15 cellular contexts compared by ENCODE assay signal in genomic region chr5:133252133-133252480, GRCh38.
DNase-seq lines count a peak whose midpoint lies in the region; ATAC-seq, FAIRE-seq and TF ChIP-seq lines count a peak whose summit lies in the region.
"Had no signal": no experiment of that assay in that cellular context is flagged by ENCODE, and none has a peak within 500 bp of the region (broad histone marks: within the 10 kb centered on the region; RNA-seq: fewer than 3 reads in every experiment).

No MANE protein-coding gene starts in this region.

- POLR2A ChIA-PET in H1 (lab: Charles Lee; ENCODE audit: partially characterized antibody), result no interaction called here

- H3K9ac ChIP-seq in ES-I3 (ENCODE audit: low read depth, low read length) (peak overlapping the region; percentile 30), HUES64 (ENCODE audit: low read depth, low read length) (no peak overlapping the region), H1 (replicated peaks in 1 of 4; ENCODE audit: extremely low read depth in 1 of 4, low read depth in 3 of 4, low read length in 3 of 4) (no peak overlapping the region)

- CTCF ChIA-PET in H1 (lab: Charles Lee; ENCODE audit: partially characterized antibody), result interaction anchor here (0.9 to 8.7 kb wide), 3 partner anchors 20 to 137 kb away, joined by 3 to 150 read pairs (median 37); no protein-coding TSS in a partner anchor

- H3K4me1 ChIP-seq in ES-I3 (ENCODE audit: insufficient read depth, low read length) (peaks cover 3% of the 10 kb centered on the region; the same call in 1 of the 2 replicates), HUES64 (ENCODE audit: insufficient read depth, low read length) (no peaks in the 10 kb centered on the region), H1 (replicated peaks in 1 of 4; ENCODE audit: control insufficient read depth in 3 of 4, insufficient read depth in 4 of 4, low read length in 3 of 4) (peaks cover 0 to 4% (median 0%) of the 10 kb centered on the region in 4 experiments; a peak in 1 of 7 replicates)

- no peak overlapping the region for H2AK5ac ChIP-seq in H1 (ENCODE audit: low read depth, low read length)

- no peak for TF ChIP-seq RAD21 in H1 (IDR thresholded peaks at IDR 0.05 in 1 of 2, conservative IDR thresholded peaks at IDR 0.05 in 1 of 2; ENCODE audit: low read depth in 2 of 2, low read length in 2 of 2)

- H3K23ac ChIP-seq in H1 (ENCODE audit: insufficient read length), result no peak overlapping the region

- H3K23me2 ChIP-seq in H1 (ENCODE audit: low read depth, low read length), result no peaks in the 10 kb centered on the region

- WGBS in HUES64, result 58% methylated on average over 5 of the region's 6 CpGs
- 67% methylated on average over 6 of the region's 6 CpGs; no CpG with 5 or more reads in 1 of the 2 experiments for WGBS in H1 (ENCODE audit: extremely low coverage in 1 of 2, insufficient coverage in 1 of 2, insufficient read length in 1 of 2, insufficient replicate concordance in 2 of 2, low coverage in 1 of 2, low lambda C conversion rate in 2 of 2, missing lambda C conversion rate in 1 of 2), 2 experiments

- H2BK12ac ChIP-seq in H1 (ENCODE audit: low read depth, low read length), result no peak overlapping the region

- H3K14ac ChIP-seq in H1 (ENCODE audit: insufficient read length), result no peak overlapping the region

- H3K36me3 ChIP-seq in ES-I3 (ENCODE audit: insufficient read depth, low read length), result no peaks in the 10 kb centered on the region
- H3K36me3 ChIP-seq in HUES64 (ENCODE audit: insufficient read depth, low read length), result no peaks in the 10 kb centered on the region
- no peaks in the 10 kb centered on the region for H3K36me3 ChIP-seq in H1 (ENCODE audit: control insufficient read depth in 2 of 4, insufficient read depth in 4 of 4, low read length in 3 of 4)

- no peaks in the 10 kb centered on the region for H3K36me3 Mint-ChIP-seq in nephron progenitor cell (ENCODE audit: low read depth)
- H3K36me3 Mint-ChIP-seq: CD4-positive, alpha-beta memory T cell; T-cell had no signal

- no peak for TF ChIP-seq POLR2A in H1 (IDR thresholded peaks at IDR 0.05; ENCODE audit: control extremely low read depth in 1 of 2, low read depth in 2 of 2, low read length in 2 of 2)

- H3K27ac ChIP-seq in HUES64 (ENCODE audit: low read depth, low read length) (no peak overlapping the region), H1 (ENCODE audit: low read depth, low read length) (no peak overlapping the region)

- peaks cover 15% of the 10 kb centered on the region for H3K27me3 Mint-ChIP-seq in nephron progenitor cell (ENCODE audit: low read depth, poor library complexity)
- H3K27me3 Mint-ChIP-seq: CD4-positive, alpha-beta memory T cell; T-cell had no signal

- H4K5ac ChIP-seq in H1 (ENCODE audit: insufficient read length, low read depth, low read length), result no peak overlapping the region

- H3K18ac ChIP-seq in H1 (ENCODE audit: extremely low read depth, low read length), result no peak overlapping the region

- no peak for TF ChIP-seq EP300 in H1 (IDR thresholded peaks at IDR 0.05; ENCODE audit: borderline replicate concordance in 1 of 2, low read depth in 2 of 2, low read length in 2 of 2)

- no peaks in the 10 kb centered on the region for H3K79me1 ChIP-seq in H1 (ENCODE audit: low read depth, low read length)

- H3K56ac ChIP-seq in H1 (replicated peaks; ENCODE audit: insufficient read length, low read depth, low read length), result no peak overlapping the region

- no peak overlapping the region for H3K4ac ChIP-seq in H1 (replicated peaks; ENCODE audit: insufficient read length, low read depth, low read length)

- no peaks in the 10 kb centered on the region for H3K79me2 ChIP-seq in H1 (ENCODE audit: control insufficient read depth in 1 of 2, insufficient read depth in 2 of 2, low read length in 2 of 2)

- no peaks in the 10 kb centered on the region for H3K9me3 Mint-ChIP-seq in nephron progenitor cell
- H3K9me3 Mint-ChIP-seq: CD4-positive, alpha-beta memory T cell; T-cell had no signal

- no peak overlapping the region for H2BK120ac ChIP-seq in H1 (replicated peaks; ENCODE audit: low read depth, low read length)

- no peak overlapping the region for H2BK20ac ChIP-seq in H1 (ENCODE audit: low read length)

- peaks cover 39% of the 10 kb centered on the region for H3K4me1 Mint-ChIP-seq in nephron progenitor cell
- H3K4me1 Mint-ChIP-seq: CD4-positive, alpha-beta memory T cell; T-cell had no signal

- H2AFZ ChIP-seq in H1 (ENCODE audit: low read length), result peak overlapping the region; percentile 54; the same call in 1 of the 2 replicates

- H3K4me3 Mint-ChIP-seq in nephron progenitor cell, result peak overlapping the region; percentile 11
- H3K4me3 Mint-ChIP-seq: CD4-positive, alpha-beta memory T cell; T-cell had no signal

- DNase-seq in H1 (ENCODE audit: low read depth in 1 of 2, low spot score in 2 of 2), result no peak
- no peak for DNase-seq in nephron progenitor cell
- DNase-seq in NCI-H1092 (lab: John Stamatoyannopoulos, UW), result no peak
- DNase-seq in NK-92 treated with Interleukin-12 subunit alpha and Interleukin-12 subunit beta, amount 100 ng/mL, for 24 hours (lab: John Stamatoyannopoulos, UW), result no peak
- DNase-seq: ACHN; CD4-positive, alpha-beta memory T cell; NCI-H1436 treated with DMSO at 0.1 percent for 48 hours; NCI-H2107; NCI-H446 treated with DMSO at 0.1 percent for 48 hours; OCI-M1; T-cell had no signal

- TF ChIP-seq CTCF in H1 (IDR thresholded peaks at IDR 0.05; ENCODE audit: control extremely low read depth in 1 of 3, insufficient read depth in 1 of 3, low read depth in 1 of 3, low read length in 3 of 3) (no peak), nephron progenitor cell (IDR thresholded peaks at IDR 0.05) (no peak)

- no peak overlapping the region for H4K91ac ChIP-seq in H1 (replicated peaks; ENCODE audit: insufficient read length, low read length)

- H3K9me3 ChIP-seq in ES-I3 (ENCODE audit: control insufficient read depth, insufficient read depth, low read length) (no peaks in the 10 kb centered on the region), HUES64 (ENCODE audit: insufficient read depth, low read depth, low read length) (no peaks in the 10 kb centered on the region), H1 (ENCODE audit: insufficient read depth in 2 of 2, low read depth in 1 of 2, low read length in 1 of 2) (no peaks in the 10 kb centered on the region)

- H3K4me3 ChIP-seq in HUES64 (ENCODE audit: low read length) (peak overlapping the region; percentile 26), H1 (ENCODE audit: extremely low read depth in 1 of 4, insufficient read depth in 2 of 4, low read depth in 3 of 4, low read length in 4 of 4) (peak overlapping the region in 1 of 4 experiments; percentile 25; a peak in 3 of 8 replicates)

- H2BK5ac ChIP-seq in H1 (ENCODE audit: low read depth, low read length), result 0 out of 2 replicates have a peak overlapping the region, but pooled peaks have one; percentile 68

- no peaks in the 10 kb centered on the region for H3K27me3 ChIP-seq in HUES64 (ENCODE audit: insufficient read depth, low read length)
- no peaks in the 10 kb centered on the region for H3K27me3 ChIP-seq in H1 (replicated peaks in 1 of 4; ENCODE audit: control insufficient read depth in 3 of 4, extremely low read depth in 1 of 4, insufficient read depth in 3 of 4, low read length in 3 of 4)

- ATAC-seq in GM21737 (IDR thresholded peaks at IDR 0.05; ENCODE audit: unreplicated experiment), result no peak
- ATAC-seq: HCT116, T-cell had no signal

- H2BK15ac ChIP-seq in H1 (ENCODE audit: low read length), result no peak overlapping the region

- H3K27ac Mint-ChIP-seq in nephron progenitor cell, result no peak overlapping the region
- H3K27ac Mint-ChIP-seq: CD4-positive, alpha-beta memory T cell; T-cell had no signal

- H4K20me1 ChIP-seq in H1 (replicated peaks in 1 of 2; ENCODE audit: control insufficient read depth in 1 of 2, insufficient read depth in 2 of 2, low read length in 2 of 2), result no peaks in the 10 kb centered on the region

- FAIRE-seq in H1 (lab: Jason Lieb, UNC), result no peak

- no peak overlapping the region for H4K8ac ChIP-seq in H1 (ENCODE audit: extremely low read depth, insufficient read depth, low read length)

- H3K4me2 ChIP-seq in H1 (ENCODE audit: insufficient read depth in 1 of 2, low read depth in 2 of 2, low read length in 2 of 2), result peak overlapping the region; percentile 43 to 57; a peak in 3 of 4 replicates

TF ChIP-seq in H1, 55 proteins besides CTCF, POLR2A, EP300 and RAD21:
- TF ChIP-seq SP2 (IDR thresholded peaks at IDR 0.05; ENCODE audit: low read length), result no peak
- 0 out of 2 replicates have a peak, but pooled peaks have one; percentile 19 for TF ChIP-seq TAF1 (IDR thresholded peaks at IDR 0.05; ENCODE audit: low read depth, low read length)
- no peak for TF ChIP-seq SAP30 (IDR thresholded peaks at IDR 0.05; ENCODE audit: insufficient read depth, insufficient replicate concordance, low read length)
- no peak for TF ChIP-seq POU5F1 (IDR thresholded peaks at IDR 0.05; ENCODE audit: low read depth, low read length)
- TF ChIP-seq FOSL1 (IDR thresholded peaks at IDR 0.05; ENCODE audit: insufficient read depth, low read depth, low read length), result peak; percentile 88
- TF ChIP-seq ASH2L (IDR thresholded peaks at IDR 0.05; ENCODE audit: low read length), result no peak
TF ChIP-seq in H1: peak in this region for 2.
